29 cellular contexts compared by ENCODE assay signal in the genomic region with DNA sequence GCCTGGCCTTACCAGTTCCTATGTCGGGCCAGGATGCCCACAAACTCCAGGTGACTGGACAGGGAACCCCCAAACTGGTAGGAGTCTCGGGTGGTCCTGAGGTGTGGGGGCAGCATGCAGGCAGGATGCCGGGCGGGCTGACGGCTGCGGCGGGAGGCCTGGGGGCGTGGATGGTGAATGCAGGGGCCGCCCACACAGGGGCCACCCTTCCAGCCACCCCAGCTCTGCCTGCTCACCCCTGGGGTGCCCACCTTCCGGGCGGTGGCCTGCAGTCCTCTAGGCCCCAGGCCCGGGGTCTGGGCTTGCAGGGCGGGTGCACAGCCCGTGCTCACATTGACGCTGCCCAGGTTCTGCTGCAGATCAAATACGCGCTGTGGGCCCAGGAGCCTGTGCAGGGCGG.
"Had no signal": no experiment of that assay in that cellular context is flagged by ENCODE, and none has a peak within 500 bp of the region (broad histone marks: within the 10 kb centered on the region; RNA-seq: fewer than 3 reads in every experiment).

No MANE protein-coding gene starts in this region.

- H3K9ac ChIP-seq: SK-N-SH had no signal

- H3K4me3 ChIP-seq: MG63, SJSA1 had no signal

- ATAC-seq: activated CD8-positive, alpha-beta T cell treated with anti-CD3 and anti-CD28 coated beads for 36 hours; activated T-cell treated with anti-CD3 and anti-CD28 coated beads, Interleukin-2, amount 50 U/mL, for 72 hours; activated T-helper 17 cell treated with anti-CD3 and anti-CD28 coated beads, Interleukin-2, amount 50 U/mL, for 72 hours; PC-3 had no signal

- H3K9me3 ChIP-seq: MG63, SJSA1, SK-N-SH had no signal

- H3K27me3 ChIP-seq: brain microvascular endothelial cell, MG63, SJSA1 had no signal

- FAIRE-seq: RCC 7860, TTC549 had no signal

- DNase-seq: activated CD4-positive, alpha-beta T cell treated with anti-CD3 and anti-CD28 coated beads, Interleukin-2, amount 10 ng/mL, durations not matched to agents 24 days and 14 days; activated CD4-positive, alpha-beta T cell treated with anti-CD3 and anti-CD28 coated beads, Interleukin-2, amount 50 U/mL, for 4 hours; activated CD8-positive, alpha-beta T cell treated with anti-CD3 and anti-CD28 coated beads for 36 hours; activated effector memory CD4-positive, alpha-beta T cell treated with anti-CD3 and anti-CD28 coated beads, Interleukin-2, amount 50 U/mL, for 16 hours; activated naive CD4-positive, alpha-beta T cell; activated naive CD4-positive, alpha-beta T cell treated with anti-CD3 and anti-CD28 coated beads, Interleukin-2, amount 50 U/mL, for 16 hours; activated naive CD8-positive, alpha-beta T cell treated with anti-CD3 and anti-CD28 coated beads for 36 hours; activated T-cell treated with anti-CD3 and anti-CD28 coated beads, Interleukin-2, amount 50 U/mL, for 1 hour; activated T-cell treated with anti-CD3 and anti-CD28 coated beads, Interleukin-2, amount 50 U/mL, for 72 hours; amniotic stem cell; brain microvascular endothelial cell; central memory CD4-positive, alpha-beta T cell; Kasumi-1; KG1; MG63; NCI-H1048; NCI-H1105 treated with DMSO at 0.1 percent for 48 hours; NCI-H1436; NCI-H1694 treated with DMSO at 0.1 percent for 48 hours; NCI-H2029; NCI-H345; NCI-H524 treated with DMSO at 0.1 percent for 48 hours; PC-3; SHP77 treated with DMSO at 0.1 percent for 48 hours; SK-N-SH had no signal

- H3K4me1 ChIP-seq: SJSA1 had no signal

- H3K27ac ChIP-seq: brain microvascular endothelial cell, SJSA1 had no signal

- H3K4me2 ChIP-seq: SK-N-SH had no signal
